15 cellular contexts compared by ENCODE assay signal in genomic region chr16:3695610-3696369, GRCh38. TPM values are rescaled to one million over a fixed set of nuclear protein-coding genes. Genes with fewer than 3 reads are reported as not detected.
DNase-seq lines count a peak whose midpoint lies in the region; ATAC-seq and TF ChIP-seq lines count a peak whose summit lies in the region.
"Had no signal": no experiment of that assay in that cellular context is flagged by ENCODE, and none has a peak within 500 bp of the region (broad histone marks: within the 10 kb centered on the region; RNA-seq: fewer than 3 reads in every experiment).

No MANE protein-coding gene starts in this region.

- H3K27me3 Mint-ChIP-seq in activated T-helper 17 cell treated with anti-CD3 and anti-CD28 coated beads, Interleukin-2, amount 50 U/mL, for 72 hours, result no peaks in the 10 kb centered on the region
- H3K27me3 Mint-ChIP-seq in CD4-positive, alpha-beta memory T cell, result no peaks in the 10 kb centered on the region

- intact Hi-C loops in A673 (cut with micrococcal nuclease; ENCODE audit: unreplicated experiment), result loop anchor here (10.0 kb wide), 2 partner anchors 179 to 559 kb away; no protein-coding TSS in a partner anchor
- intact Hi-C loops in right lobe of liver (cut with DNase I), result loop anchor here in 1 of 2 donors (10.0 kb wide), 1 partner anchor 179 kb away; no protein-coding TSS in a partner anchor
- intact Hi-C loops in CD4-positive, alpha-beta memory T cell (cut with micrococcal nuclease), result no loop called here

- H3K36me3 ChIP-seq in A673 (ENCODE audit: insufficient read depth, low read length, poor library complexity, severe bottlenecking) (peaks cover 8% of the 10 kb centered on the region), right lobe of liver (no peaks in the 10 kb centered on the region)
- no peaks in the 10 kb centered on the region for H3K36me3 ChIP-seq in CD4-positive, alpha-beta memory T cell (ENCODE audit: insufficient read depth, low read length)
- H3K36me3 ChIP-seq: heart left ventricle had no signal

- peak; percentile 52 for ATAC-seq in HG02885 (IDR thresholded peaks at IDR 0.05; ENCODE audit: poor library complexity, unreplicated experiment)
- no peak for ATAC-seq in activated T-helper 17 cell treated with anti-CD3 and anti-CD28 coated beads, Interleukin-2, amount 50 U/mL, for 72 hours (replicated peaks)
- peak; percentile 85 to 90 (median 89) for ATAC-seq in right lobe of liver
- ATAC-seq in GM21367 (IDR thresholded peaks at IDR 0.05; ENCODE audit: unreplicated experiment), result no peak
- no peak for ATAC-seq in HG03457 (IDR thresholded peaks at IDR 0.05; ENCODE audit: unreplicated experiment)
- ATAC-seq in HG03521 (IDR thresholded peaks at IDR 0.05; ENCODE audit: unreplicated experiment), result no peak

- POLR2A ChIA-PET in A673 (lab: Charles Lee; ENCODE audit: low non-redundant PET), result no interaction called here
- POLR2A ChIA-PET in CD4-positive, alpha-beta memory T cell (lab: Charles Lee; ENCODE audit: partially characterized antibody), result interaction anchor here (0.6 kb wide), 1 partner anchor 241 kb away, joined by 3 read pairs; no protein-coding TSS in a partner anchor

- no peak overlapping the region for H3K4me3 Mint-ChIP-seq in activated T-helper 17 cell treated with anti-CD3 and anti-CD28 coated beads, Interleukin-2, amount 50 U/mL, for 72 hours
- H3K4me3 Mint-ChIP-seq in CD4-positive, alpha-beta memory T cell, result no peak overlapping the region

- H3K27me3 ChIP-seq in A673 (replicated peaks; ENCODE audit: insufficient read depth, low read depth, low read length, poor library complexity) (no peaks in the 10 kb centered on the region), right lobe of liver (no peaks in the 10 kb centered on the region)
- H3K27me3 ChIP-seq in CD4-positive, alpha-beta memory T cell (ENCODE audit: insufficient read depth, low read length), result no peaks in the 10 kb centered on the region
- H3K27me3 ChIP-seq: heart left ventricle had no signal

- DNase-seq in A673 (ENCODE audit: low spot score), result no peak
- DNase-seq in right lobe of liver, result peak; percentile 77 to 93 (median 89)
- DNase-seq in CD4-positive, alpha-beta memory T cell, result no peak
- DNase-seq: activated CD4-positive, alpha-beta T cell treated with anti-CD3 and anti-CD28 coated beads for 48 hours; activated effector memory CD4-positive, alpha-beta T cell treated with Interleukin-2 at 50 U/mL for 16 hours; DND-41; NCI-H187 treated with DMSO at 0.1 percent for 48 hours; occipital lobe; stimulated activated CD4-positive, alpha-beta T cell treated with anti-CD3 and anti-CD28 coated beads, Interleukin-1b, Interleukin-23, amount 100 ng/mL, for 48 hours had no signal

- peak overlapping the region; percentile 36 for H3K27ac Mint-ChIP-seq in activated T-helper 17 cell treated with anti-CD3 and anti-CD28 coated beads, Interleukin-2, amount 50 U/mL, for 72 hours
- H3K27ac Mint-ChIP-seq in CD4-positive, alpha-beta memory T cell, result no peak overlapping the region

- H3K4me1 ChIP-seq in A673 (ENCODE audit: insufficient read depth, low read length, poor library complexity, severe bottlenecking), result peaks cover 4% of the 10 kb centered on the region
- peaks cover 0 to 38% (median 13%) of the 10 kb centered on the region in 4 donors for H3K4me1 ChIP-seq in right lobe of liver
- peaks cover 2% of the 10 kb centered on the region for H3K4me1 ChIP-seq in CD4-positive, alpha-beta memory T cell (ENCODE audit: insufficient read depth, low read length)

- H3K9me3 Mint-ChIP-seq in activated T-helper 17 cell treated with anti-CD3 and anti-CD28 coated beads, Interleukin-2, amount 50 U/mL, for 72 hours, result no peaks in the 10 kb centered on the region
- H3K9me3 Mint-ChIP-seq in CD4-positive, alpha-beta memory T cell, result no peaks in the 10 kb centered on the region

- WGBS in right lobe of liver (ENCODE audit: insufficient coverage, low coverage, low lambda C conversion rate, missing lambda C conversion rate), result 23% methylated on average over 17 of the region's 19 CpGs

- H3K4me3 ChIP-seq in A673 (ENCODE audit: low read depth, low read length, poor library complexity, severe bottlenecking) (no peak overlapping the region), right lobe of liver (peak overlapping the region; percentile 29 to 42 (median 40))
- H3K4me3 ChIP-seq in CD4-positive, alpha-beta memory T cell (ENCODE audit: low read length in 2 of 2), result no peak overlapping the region
- H3K4me3 ChIP-seq: heart left ventricle had no signal

- H3K9me3 ChIP-seq in A673 (ENCODE audit: low read depth, low read length, poor library complexity, severe bottlenecking) (no peaks in the 10 kb centered on the region), right lobe of liver (no peaks in the 10 kb centered on the region)
- no peaks in the 10 kb centered on the region for H3K9me3 ChIP-seq in CD4-positive, alpha-beta memory T cell (ENCODE audit: control insufficient read depth in 1 of 2, low read length in 2 of 2)
- H3K9me3 ChIP-seq: heart left ventricle had no signal

- TF ChIP-seq CTCF in A673 (conservative IDR thresholded peaks at IDR 0.05; ENCODE audit: low read depth, low read length) (no peak), right lobe of liver (IDR thresholded peaks at IDR 0.05) (peak in 1 of 4 donors; percentile 23)

- CTCF ChIA-PET in A673 (lab: Charles Lee), result no interaction called here
- CTCF ChIA-PET in CD4-positive, alpha-beta memory T cell (lab: Charles Lee; ENCODE audit: partially characterized antibody), result interaction anchor here (0.6 to 1.3 kb wide), 3 partner anchors 14 to 173 kb away, joined by 3 read pairs; no protein-coding TSS in a partner anchor

- peak overlapping the region; percentile 49 for H3K27ac ChIP-seq in A673 (ENCODE audit: low read depth, low read length, poor library complexity, severe bottlenecking)
- peak overlapping the region; percentile 72 to 87 (median 84) for H3K27ac ChIP-seq in right lobe of liver
- H3K27ac ChIP-seq in CD4-positive, alpha-beta memory T cell (ENCODE audit: low read depth, low read length), result no peak overlapping the region

- peaks cover 29% of the 10 kb centered on the region for H3K36me3 Mint-ChIP-seq in activated T-helper 17 cell treated with anti-CD3 and anti-CD28 coated beads, Interleukin-2, amount 50 U/mL, for 72 hours (ENCODE audit: low read depth)
- peaks cover 3 to 9% of the 10 kb centered on the region in 2 donors for H3K36me3 Mint-ChIP-seq in CD4-positive, alpha-beta memory T cell

- peak; percentile 66 for TF ChIP-seq POLR2A in right lobe of liver (IDR thresholded peaks at IDR 0.05)

- H3K4me1 Mint-ChIP-seq in activated T-helper 17 cell treated with anti-CD3 and anti-CD28 coated beads, Interleukin-2, amount 50 U/mL, for 72 hours, result peaks cover under 1% of the 10 kb centered on the region
- H3K4me1 Mint-ChIP-seq in CD4-positive, alpha-beta memory T cell, result peaks cover 1 to 17% (median 4%) of the 10 kb centered on the region in 4 donors

- no TSS peak for BruUV-seq in A673 (replicated peaks; lab: Mats Ljungman, UMichigan)

RNA-seq across cellular contexts. Expression of gene TRAP1, which starts 21.5 kb away (rescaled TPM):
- 280 and 300 TPM in 2 replicates for total RNA-seq in A673 (2021)
- 100 to 1,000 TPM; 124 to 238 TPM for total RNA-seq in activated T-helper 17 cell treated with anti-CD3 and anti-CD28 coated beads, Interleukin-2, amount 50 U/mL, for 72 hours
- total RNA-seq in right lobe of liver, result 100 to 1,000 TPM in 4 of 6 experiments, 10 to 100 TPM in 2; 93.4 to 169 (median 123) TPM
- 100 to 1,000 TPM; 101 to 111 TPM for total RNA-seq in CD4-positive, alpha-beta memory T cell
- 10 to 100 TPM; 56.4 to 59.2 TPM for polyA plus RNA-seq in CD4-positive, alpha-beta memory T cell

RNA-seq across cellular contexts. Expression of gene DNASE1, which starts 41.3 kb away (rescaled TPM):
- total RNA-seq in A673 (2021) (17.9 and 19.1 TPM in 2 replicates), right lobe of liver (1 to 10 TPM; 1.4 to 6.2 (median 3.1) TPM)
- 10 to 100 TPM; 14.8 to 22.0 TPM for total RNA-seq in activated T-helper 17 cell treated with anti-CD3 and anti-CD28 coated beads, Interleukin-2, amount 50 U/mL, for 72 hours
- total RNA-seq in CD4-positive, alpha-beta memory T cell, result 10 to 100 TPM; 51.2 to 59.9 TPM
- 1 to 10 TPM in 1 of 2 donors, not detected in 1; 7.7 TPM for polyA plus RNA-seq in CD4-positive, alpha-beta memory T cell

Comparison
In these comparisons a context has a peak if more than half of its experiments do, and no peak if none do; other contexts are left out.
1. DNase-seq: peak in right lobe of liver (3 of 3); none in A673 (single experiment) and CD4-positive, alpha-beta memory T cell (0 of 5).
2. H3K4me3 ChIP-seq: peak in right lobe of liver (3 of 3); none in A673 (single experiment) and CD4-positive, alpha-beta memory T cell (0 of 2).
3. ATAC-seq: peak in HG02885 (single experiment) and right lobe of liver (4 of 4); none in activated T-helper 17 cell treated with anti-CD3 and anti-CD28 coated beads, Interleukin-2, amount 50 U/mL, for 72 hours (single experiment), GM21367 (single experiment), HG03457 (single experiment) and HG03521 (single experiment).